ENCODE assay signal across 22 cellular contexts in the genomic region with DNA sequence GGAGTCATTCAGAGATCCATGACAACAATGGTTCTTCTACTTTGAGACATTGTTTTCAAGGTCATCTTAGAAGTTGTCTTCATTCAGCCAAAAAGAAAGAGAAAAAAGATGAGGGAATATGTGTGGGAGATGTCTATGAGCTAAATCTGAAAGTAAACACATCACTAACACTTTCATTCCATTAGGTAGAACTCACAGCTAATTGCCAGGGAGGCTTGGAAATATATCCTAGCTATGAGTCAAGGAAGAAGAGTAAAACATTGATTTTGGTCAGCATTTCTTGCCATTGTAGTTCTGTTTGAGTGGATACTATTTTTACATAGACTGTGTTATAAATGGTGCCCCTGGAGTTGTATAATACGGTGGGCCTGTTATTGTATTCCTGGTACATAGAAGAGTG.
"Had no signal": no experiment of that assay in that cellular context is flagged by ENCODE, and none has a peak within 500 bp of the region (broad histone marks: within the 10 kb centered on the region; RNA-seq: fewer than 3 reads in every experiment).

No MANE protein-coding gene starts in this region.

- H3K4me3 ChIP-seq: hepatocyte, left ventricle myocardium inferior, lung, mucosa of descending colon, ovary, right atrium auricular region, right lobe of liver, smooth muscle cell, tibial nerve, uterus had no signal

- DNase-seq: islet precursor cell; left ventricle myocardium inferior; midbrain; mucosa of descending colon; naive thymus-derived CD4-positive, alpha-beta T cell; ovary; right lobe of liver; stimulated activated CD4-positive, alpha-beta T cell treated with anti-CD3 and anti-CD28 coated beads, Interleukin-1b, Interleukin-23, amount 100 ng/mL, for 48 hours; stimulated activated CD4-positive, alpha-beta T cell treated with anti-CD3 and anti-CD28 coated beads, Interleukin-4, amount 100 ng/mL, for 1 hour; stimulated activated naive CD4-positive, alpha-beta T cell; stimulated activated naive CD8-positive, alpha-beta T cell treated with anti-CD3 and anti-CD28 coated beads, Interleukin-15, amount 100 ng/mL, for 72 hours; substantia nigra; uterus had no signal

- H3K36me3 Mint-ChIP-seq: naive thymus-derived CD4-positive, alpha-beta T cell; natural killer cell treated with Interleukin-12 subunit alpha and Interleukin-12 subunit beta and Interleukin-15 and Interleukin-18, amount 100 ng/mL, for 72 hours; stimulated activated effector memory CD8-positive, alpha-beta T cell treated with anti-CD3 and anti-CD28 coated beads, Interleukin-12 subunit alpha, Interleukin-12 subunit beta, amount 100 ng/mL, for 72 hours; type B pancreatic cell had no signal

- H3K27me3 ChIP-seq: hepatocyte, ovary, right atrium auricular region, right lobe of liver, tibial nerve, uterus had no signal

- H3K36me3 ChIP-seq: left ventricle myocardium inferior, ovary, right atrium auricular region, right lobe of liver, tibial nerve, uterus had no signal

- H3K9me3 ChIP-seq: left ventricle myocardium inferior, mucosa of descending colon, ovary, right atrium auricular region, right lobe of liver, tibial nerve had no signal

- H2AFZ ChIP-seq: hepatocyte had no signal

- H3K27me3 Mint-ChIP-seq: natural killer cell treated with Interleukin-12 subunit alpha and Interleukin-12 subunit beta and Interleukin-15 and Interleukin-18, amount 100 ng/mL, for 72 hours; progenitor cell of endocrine pancreas; stimulated activated naive CD8-positive, alpha-beta T cell treated with anti-CD3 and anti-CD28 coated beads, Interleukin-15, amount 100 ng/mL, for 72 hours; type B pancreatic cell had no signal

- H3K4me1 Mint-ChIP-seq: naive thymus-derived CD4-positive, alpha-beta T cell; stimulated activated effector memory CD8-positive, alpha-beta T cell treated with anti-CD3 and anti-CD28 coated beads, Interleukin-12 subunit alpha, Interleukin-12 subunit beta, amount 100 ng/mL, for 72 hours; stimulated activated naive CD8-positive, alpha-beta T cell treated with anti-CD3 and anti-CD28 coated beads, Interleukin-15, amount 100 ng/mL, for 72 hours had no signal

- H3K4me1 ChIP-seq: left ventricle myocardium inferior, right atrium auricular region, right lobe of liver, tibial nerve, uterus had no signal

- H3K27ac Mint-ChIP-seq: naive thymus-derived CD4-positive, alpha-beta T cell; natural killer cell treated with Interleukin-12 subunit alpha and Interleukin-12 subunit beta and Interleukin-15 and Interleukin-18, amount 100 ng/mL, for 72 hours; progenitor cell of endocrine pancreas; stimulated activated effector memory CD8-positive, alpha-beta T cell treated with anti-CD3 and anti-CD28 coated beads, Interleukin-12 subunit alpha, Interleukin-12 subunit beta, amount 100 ng/mL, for 72 hours; stimulated activated naive CD8-positive, alpha-beta T cell treated with anti-CD3 and anti-CD28 coated beads, Interleukin-15, amount 100 ng/mL, for 72 hours; type B pancreatic cell had no signal

- H3K27ac ChIP-seq: hepatocyte, left ventricle myocardium inferior, ovary, right atrium auricular region, right lobe of liver, tibial nerve, uterus had no signal

- ATAC-seq: mucosa of descending colon; naive thymus-derived CD4-positive, alpha-beta T cell; natural killer cell treated with Interleukin-12 subunit alpha and Interleukin-12 subunit beta and Interleukin-15 and Interleukin-18, amount 100 ng/mL, for 72 hours; right lobe of liver; stimulated activated effector memory CD8-positive, alpha-beta T cell treated with anti-CD3 and anti-CD28 coated beads, Interleukin-12 subunit alpha, Interleukin-12 subunit beta, amount 100 ng/mL, for 72 hours; stimulated activated naive CD8-positive, alpha-beta T cell treated with anti-CD3 and anti-CD28 coated beads, Interleukin-15, amount 100 ng/mL, for 72 hours had no signal

- H3K4me3 Mint-ChIP-seq: naive thymus-derived CD4-positive, alpha-beta T cell; natural killer cell treated with Interleukin-12 subunit alpha and Interleukin-12 subunit beta and Interleukin-15 and Interleukin-18, amount 100 ng/mL, for 72 hours; stimulated activated effector memory CD8-positive, alpha-beta T cell treated with anti-CD3 and anti-CD28 coated beads, Interleukin-12 subunit alpha, Interleukin-12 subunit beta, amount 100 ng/mL, for 72 hours; stimulated activated naive CD8-positive, alpha-beta T cell treated with anti-CD3 and anti-CD28 coated beads, Interleukin-15, amount 100 ng/mL, for 72 hours; type B pancreatic cell had no signal

- H3K4me2 ChIP-seq: hepatocyte, smooth muscle cell had no signal
